In genomic region chr6:89977808-89978748, GRCh38 we compare ENCODE assay signal across 11 cellular contexts.
DNase-seq lines count a peak whose midpoint lies in the region; ATAC-seq and TF ChIP-seq lines count a peak whose summit lies in the region.
"Had no signal": no experiment of that assay in that cellular context is flagged by ENCODE, and none has a peak within 500 bp of the region (broad histone marks: within the 10 kb centered on the region; RNA-seq: fewer than 3 reads in every experiment).

No MANE protein-coding gene starts in this region.

- intact Hi-C loops in Right ventricle myocardium superior (cut with DNase I) (loop anchor here (10.0 kb wide), 1 partner anchor 497 kb away; no protein-coding TSS in a partner anchor), adrenal gland (cut with DNase I) (loop anchor here in 1 of 2 donors (10.0 kb wide), 1 partner anchor 417 kb away; no protein-coding TSS in a partner anchor), uterus (cut with DNase I; ENCODE audit: low total_unique reads) (no loop called here), aorta (cut with DNase I) (loop anchor here in 1 of 2 donors (10.0 kb wide), 1 partner anchor 117 kb away; no protein-coding TSS in a partner anchor)

- 48 to 59% (median 52%) methylated on average over 8 of the region's 8 CpGs for WGBS in adrenal gland, 4 donors
- 22 to 27% methylated on average over 8 of the region's 8 CpGs for WGBS in aorta, 2 donors

- no peak for TF ChIP-seq POLR2A in adrenal gland (IDR thresholded peaks at IDR 0.05)
- TF ChIP-seq POLR2A in uterus (IDR thresholded peaks at IDR 0.05): no peak

- H3K4me1 ChIP-seq in right atrium auricular region (peaks cover 0 to 27% of the 10 kb centered on the region in 2 donors), adrenal gland (replicated peaks in 1 of 2) (peaks cover 5 to 6% of the 10 kb centered on the region in 2 donors), iPS-20b (ENCODE audit: insufficient read depth, low read length) (peaks cover 12% of the 10 kb centered on the region; the same call in 1 of the 2 replicates), uterus (no peaks in the 10 kb centered on the region), aorta (ENCODE audit: control insufficient read depth in 1 of 2, insufficient read depth in 2 of 2, low read length in 2 of 2) (peaks cover 0 to 2% of the 10 kb centered on the region in 2 donors)
- H3K4me1 ChIP-seq: upper lobe of left lung had no signal

- H3K27ac ChIP-seq in right atrium auricular region (peak overlapping the region in 1 of 2 donors; percentile 46), adrenal gland (peak overlapping the region in 1 of 5 donors; percentile 23), iPS-20b (ENCODE audit: low read length) (no peak overlapping the region), uterus (no peak overlapping the region), aorta (ENCODE audit: low read depth in 1 of 2, low read length in 2 of 2) (no peak overlapping the region)
- H3K27ac ChIP-seq: upper lobe of left lung had no signal

- ATAC-seq in Right ventricle myocardium superior (ENCODE audit: poor library complexity) (peak; percentile 72), aorta (ENCODE audit: low FRiP score) (no peak)

- H3K27me3 ChIP-seq in right atrium auricular region (no peaks in the 10 kb centered on the region), adrenal gland (no peaks in the 10 kb centered on the region), iPS-20b (ENCODE audit: insufficient read depth, low read length) (no peaks in the 10 kb centered on the region), uterus (no peaks in the 10 kb centered on the region), aorta (ENCODE audit: control insufficient read depth in 1 of 2, insufficient read depth in 2 of 2, low read length in 1 of 2) (no peaks in the 10 kb centered on the region)
- H3K27me3 ChIP-seq: upper lobe of left lung had no signal

- peak overlapping the region; percentile 0; the same call in 1 of the 2 replicates for H3K9ac ChIP-seq in iPS-20b (ENCODE audit: low read depth, low read length)

- H3K36me3 ChIP-seq in right atrium auricular region (no peaks in the 10 kb centered on the region), adrenal gland (replicated peaks in 1 of 2) (no peaks in the 10 kb centered on the region), iPS-20b (ENCODE audit: insufficient read depth, low read depth, low read length) (no peaks in the 10 kb centered on the region), uterus (no peaks in the 10 kb centered on the region), aorta (ENCODE audit: control insufficient read depth in 1 of 2, insufficient read depth in 2 of 2, low read length in 1 of 2) (no peaks in the 10 kb centered on the region)
- H3K36me3 ChIP-seq: upper lobe of left lung had no signal

- no peak overlapping the region for H3K4me3 ChIP-seq in right atrium auricular region
- H3K4me3 ChIP-seq in adrenal gland: no peak overlapping the region
- H3K4me3 ChIP-seq in iPS-20b (ENCODE audit: low read length): no peak overlapping the region
- no peak overlapping the region for H3K4me3 ChIP-seq in uterus
- H3K4me3 ChIP-seq in aorta (ENCODE audit: low read length in 2 of 2): no peak overlapping the region
- H3K4me3 ChIP-seq: upper lobe of left lung had no signal

- no peak for TF ChIP-seq CTCF in right atrium auricular region (IDR thresholded peaks at IDR 0.05)
- TF ChIP-seq CTCF in adrenal gland (IDR thresholded peaks at IDR 0.05): no peak
- TF ChIP-seq CTCF in uterus (IDR thresholded peaks at IDR 0.05): no peak

- DNase-seq in Right ventricle myocardium superior: no peak
- DNase-seq in right atrium auricular region (ENCODE audit: low spot score): no peak
- DNase-seq in adrenal gland: peak in 4 of 7 donors; percentile 19 to 30 (median 30)
- DNase-seq in uterus: no peak
- no peak for DNase-seq in aorta
- no peak for DNase-seq in stimulated activated CD4-positive, alpha-beta T cell treated with anti-CD3 and anti-CD28 coated beads, Interleukin-4, amount 100 ng/mL, for 24 hours
- DNase-seq in effector CD4-positive, alpha-beta T cell: no peak
- DNase-seq: activated CD4-positive, alpha-beta T cell treated with anti-CD3 and anti-CD28 coated beads for 4 hours; stimulated activated CD4-positive, alpha-beta T cell treated with anti-CD3 and anti-CD28 coated beads, Interleukin-4, amount 100 ng/mL, for 4 hours; upper lobe of left lung had no signal

- H3K9me3 ChIP-seq in right atrium auricular region (no peaks in the 10 kb centered on the region), adrenal gland (replicated peaks in 1 of 3) (no peaks in the 10 kb centered on the region), iPS-20b (ENCODE audit: insufficient read depth, low read depth, low read length) (no peaks in the 10 kb centered on the region), uterus (no peaks in the 10 kb centered on the region), aorta (ENCODE audit: control insufficient read depth, low read length) (no peaks in the 10 kb centered on the region)
- H3K9me3 ChIP-seq: upper lobe of left lung had no signal

Comparison
In these comparisons a context has a peak if more than half of its experiments do, and no peak if none do; other contexts are left out.
1. DNase-seq: peak in adrenal gland (4 of 7); none in Right ventricle myocardium superior (single experiment), right atrium auricular region (single experiment), uterus (0 of 2), aorta (0 of 2), stimulated activated CD4-positive, alpha-beta T cell treated with anti-CD3 and anti-CD28 coated beads, Interleukin-4, amount 100 ng/mL, for 24 hours (single experiment) and effector CD4-positive, alpha-beta T cell (single experiment).